Comparison of ENCODE assay signal across 20 cellular contexts in the genomic region with DNA sequence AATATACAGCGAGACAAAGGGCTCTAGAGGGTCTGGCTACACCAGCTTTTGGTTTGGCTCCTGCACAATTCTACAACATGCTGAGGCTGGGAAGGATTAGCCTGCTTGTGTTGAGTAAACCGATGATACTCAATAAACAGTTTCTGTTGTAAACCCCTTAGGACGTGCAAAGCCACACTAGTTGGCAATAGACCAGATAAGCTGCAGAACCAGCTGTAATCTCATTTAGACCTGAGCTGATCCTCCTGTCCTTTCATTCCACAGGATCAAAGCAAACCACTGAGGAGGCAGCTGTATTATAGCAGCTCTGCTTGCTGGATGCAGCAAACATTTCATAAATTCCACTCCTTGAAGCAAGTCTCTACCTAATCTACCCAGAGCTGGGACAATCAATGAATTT.
DNase-seq lines count a peak whose midpoint lies in the region; ATAC-seq and TF ChIP-seq lines count a peak whose summit lies in the region.
"Had no signal": no experiment of that assay in that cellular context is flagged by ENCODE, and none has a peak within 500 bp of the region (broad histone marks: within the 10 kb centered on the region; RNA-seq: fewer than 3 reads in every experiment).

No MANE protein-coding gene starts in this region.

- no peak overlapping the region for H3K27ac Mint-ChIP-seq in stimulated activated effector memory CD8-positive, alpha-beta T cell treated with anti-CD3 and anti-CD28 coated beads, Interleukin-12 subunit alpha, Interleukin-12 subunit beta, amount 100 ng/mL, for 72 hours
- H3K27ac Mint-ChIP-seq: activated T-helper 1 cell treated with anti-CD3 and anti-CD28 coated beads, Interleukin-12 subunit alpha, Interleukin-12 subunit beta, Interleukin-2, Interleukin-4 antibody, amounts not matched to agents 30 ng/mL and 10 ng/mL and 1 ng/mL, durations not matched to agents 14 hours and 24 hours and 36 hours; H9 had no signal

- in situ Hi-C loops in HAP-1 (cut with MboI; ENCODE audit: low sequenced_read_pairs): no loop called here

- CTCF ChIA-PET in AG04450 (lab: Charles Lee): interaction anchor here (8.2 to 11.3 kb wide), 2 partner anchors 12 to 16 kb away, joined by 121 to 184 read pairs; no protein-coding TSS in a partner anchor

- no peaks in the 10 kb centered on the region for H3K9me3 ChIP-seq in AG04450 (ENCODE audit: control insufficient read depth, insufficient read depth, low read length)
- H3K9me3 ChIP-seq in HAP-1: no peaks in the 10 kb centered on the region
- H3K9me3 ChIP-seq: neutrophil, SJSA1, tibial nerve had no signal

- DNase-seq in AG04450 (ENCODE audit: low read depth, low spot score) (peak; percentile 65), HAP-1 (ENCODE audit: low spot score in 2 of 2) (peak; percentile 11 to 23), NCI-H69 (lab: John Stamatoyannopoulos, UW) (peak; percentile 53), fibroblast of mammary gland (ENCODE audit: low read depth) (peak; percentile 17), NCI-H128 (lab: John Stamatoyannopoulos, UW; ENCODE audit: unreplicated experiment) (no peak), NCI-H1436 treated with DMSO at 0.1 percent for 48 hours (lab: John Stamatoyannopoulos, UW) (no peak), NCI-H526 (lab: John Stamatoyannopoulos, UW) (no peak)
- DNase-seq in stimulated activated effector memory CD8-positive, alpha-beta T cell treated with anti-CD3 and anti-CD28 coated beads, Interleukin-12 subunit alpha, Interleukin-12 subunit beta, amount 100 ng/mL, for 72 hours (ENCODE audit: low spot score in 2 of 2): no peak
- DNase-seq: AML-193; cerebellar nuclear complex; glutamatergic neuron; H9; NCI-H1092 treated with DMSO at 0.1 percent for 48 hours; stimulated activated CD4-positive, alpha-beta T cell treated with anti-CD3 and anti-CD28 coated beads, Interleukin-4, amount 100 ng/mL, for 24 hours had no signal

- POLR2A ChIA-PET in AG04450 (lab: Yijun Ruan, JAX): interaction anchor here (0.9 kb wide), 1 partner anchor 14 kb away, joined by 4 read pairs; no protein-coding TSS in a partner anchor

- no peaks in the 10 kb centered on the region for H3K9me3 Mint-ChIP-seq in stimulated activated effector memory CD8-positive, alpha-beta T cell treated with anti-CD3 and anti-CD28 coated beads, Interleukin-12 subunit alpha, Interleukin-12 subunit beta, amount 100 ng/mL, for 72 hours
- H3K9me3 Mint-ChIP-seq: activated T-helper 1 cell treated with anti-CD3 and anti-CD28 coated beads, Interleukin-12 subunit alpha, Interleukin-12 subunit beta, Interleukin-2, Interleukin-4 antibody, amounts not matched to agents 30 ng/mL and 10 ng/mL and 1 ng/mL, durations not matched to agents 14 hours and 24 hours and 36 hours; H9; mesothelial cell of epicardium had no signal

- H3K27me3 ChIP-seq in AG04450 (ENCODE audit: control insufficient read depth, insufficient read depth, low read length): no peaks in the 10 kb centered on the region
- no peaks in the 10 kb centered on the region for H3K27me3 ChIP-seq in HAP-1 (ENCODE audit: low read depth)
- H3K27me3 ChIP-seq: neutrophil, SJSA1, tibial nerve had no signal

- no peak overlapping the region for H3K4me3 Mint-ChIP-seq in stimulated activated effector memory CD8-positive, alpha-beta T cell treated with anti-CD3 and anti-CD28 coated beads, Interleukin-12 subunit alpha, Interleukin-12 subunit beta, amount 100 ng/mL, for 72 hours
- H3K4me3 Mint-ChIP-seq: activated T-helper 1 cell treated with anti-CD3 and anti-CD28 coated beads, Interleukin-12 subunit alpha, Interleukin-12 subunit beta, Interleukin-2, Interleukin-4 antibody, amounts not matched to agents 30 ng/mL and 10 ng/mL and 1 ng/mL, durations not matched to agents 14 hours and 24 hours and 36 hours; H9; mesothelial cell of epicardium had no signal

- no peaks in the 10 kb centered on the region for H3K36me3 Mint-ChIP-seq in stimulated activated effector memory CD8-positive, alpha-beta T cell treated with anti-CD3 and anti-CD28 coated beads, Interleukin-12 subunit alpha, Interleukin-12 subunit beta, amount 100 ng/mL, for 72 hours
- H3K36me3 Mint-ChIP-seq: mesothelial cell of epicardium had no signal

- ATAC-seq in stimulated activated effector memory CD8-positive, alpha-beta T cell treated with anti-CD3 and anti-CD28 coated beads, Interleukin-12 subunit alpha, Interleukin-12 subunit beta, amount 100 ng/mL, for 72 hours: no peak
- ATAC-seq: sciatic nerve had no signal

- TF ChIP-seq CTCF in AG04450 (IDR thresholded peaks at IDR 0.05; ENCODE audit: low read depth, low read length): no peak
- no peak for TF ChIP-seq CTCF in fibroblast of mammary gland (conservative IDR thresholded peaks at IDR 0.05; ENCODE audit: control insufficient read depth, insufficient read depth, low read depth, low read length)

- peaks cover 24% of the 10 kb centered on the region for H3K4me1 ChIP-seq in HAP-1
- H3K4me1 ChIP-seq: SJSA1 had no signal

- no peak overlapping the region for H3K4me3 ChIP-seq in AG04450 (ENCODE audit: low read depth, low read length)
- H3K4me3 ChIP-seq in HAP-1: no peak overlapping the region
- H3K4me3 ChIP-seq in fibroblast of mammary gland (ENCODE audit: control insufficient read depth, low read depth, low read length): no peak overlapping the region
- H3K4me3 ChIP-seq: SJSA1, tibial nerve had no signal

- no peak overlapping the region for H3K27ac ChIP-seq in AG04450 (ENCODE audit: low read depth, low read length)
- H3K27ac ChIP-seq: neutrophil, SJSA1, tibial nerve had no signal

- H3K36me3 ChIP-seq in HAP-1 (replicated peaks): peaks cover 6% of the 10 kb centered on the region; the same call in 1 of the 2 replicates
- H3K36me3 ChIP-seq: neutrophil, SJSA1, tibial nerve had no signal

- no peaks in the 10 kb centered on the region for H3K4me1 Mint-ChIP-seq in stimulated activated effector memory CD8-positive, alpha-beta T cell treated with anti-CD3 and anti-CD28 coated beads, Interleukin-12 subunit alpha, Interleukin-12 subunit beta, amount 100 ng/mL, for 72 hours

Comparison
In these comparisons a context has a peak if more than half of its experiments do, and no peak if none do; other contexts are left out.
1. DNase-seq: peak in AG04450 (single experiment), HAP-1 (2 of 2), NCI-H69 (single experiment) and fibroblast of mammary gland (single experiment); none in NCI-H128 (single experiment), stimulated activated effector memory CD8-positive, alpha-beta T cell treated with anti-CD3 and anti-CD28 coated beads, Interleukin-12 subunit alpha, Interleukin-12 subunit beta, amount 100 ng/mL, for 72 hours (0 of 2), NCI-H1436 treated with DMSO at 0.1 percent for 48 hours (single experiment) and NCI-H526 (0 of 2).